ENCODE assay signal across 8 cellular contexts in genomic region chr16:84600343-84601229, GRCh38. TPM values are rescaled to one million over a fixed set of nuclear protein-coding genes. Genes with fewer than 3 reads are reported as not detected.
DNase-seq lines count a peak whose midpoint lies in the region; ATAC-seq, FAIRE-seq and TF ChIP-seq lines count a peak whose summit lies in the region.

No MANE protein-coding gene starts in this region.

- H3K27me3 ChIP-seq in mesenchymal stem cell (ENCODE audit: control insufficient read depth in 1 of 2, insufficient read depth in 1 of 2, low read length in 2 of 2), result no peaks in the 10 kb centered on the region

- peaks cover 20 to 21% of the 10 kb centered on the region in 2 experiments for H3K36me3 ChIP-seq in mesenchymal stem cell (ENCODE audit: control insufficient read depth in 1 of 2, insufficient read depth in 2 of 2, low read depth in 1 of 2, low read length in 2 of 2)

- H3K4me1 ChIP-seq in mesenchymal stem cell (ENCODE audit: control insufficient read depth, insufficient read depth, low read depth, low read length), result peaks cover 63% of the 10 kb centered on the region

- H2BK120ac ChIP-seq in mesenchymal stem cell (ENCODE audit: low read depth, low read length), result peak overlapping the region; percentile 37

- H3K27me3 Mint-ChIP-seq in IgD-negative memory B cell, result peaks cover 1% of the 10 kb centered on the region
- H3K27me3 Mint-ChIP-seq in activated naive CD4-positive, alpha-beta T cell treated with anti-CD3 and anti-CD28 coated beads, Interleukin-2, amount 50 U/mL, for 24 hours, result no peaks in the 10 kb centered on the region

- peak overlapping the region in 1 of 2 experiments; percentile 84 for H3K18ac ChIP-seq in mesenchymal stem cell (ENCODE audit: low read depth in 1 of 2, low read length in 2 of 2)

- H2AK5ac ChIP-seq in mesenchymal stem cell (ENCODE audit: low read length, severe bottlenecking), result peak overlapping the region; percentile 41

- H3K9me3 Mint-ChIP-seq in IgD-negative memory B cell, result no peaks in the 10 kb centered on the region
- no peaks in the 10 kb centered on the region for H3K9me3 Mint-ChIP-seq in activated naive CD4-positive, alpha-beta T cell treated with anti-CD3 and anti-CD28 coated beads, Interleukin-2, amount 50 U/mL, for 24 hours

- no peak overlapping the region for H3K4me2 ChIP-seq in mesenchymal stem cell (ENCODE audit: low read length, poor library complexity, severe bottlenecking)

- peak; percentile 64 for ATAC-seq in GM21447 (IDR thresholded peaks at IDR 0.05; ENCODE audit: unreplicated experiment)

- FAIRE-seq in GM12891 (lab: Jason Lieb, UNC), result peak; percentile 85

- peaks cover 7% of the 10 kb centered on the region for H3K36me3 Mint-ChIP-seq in IgD-negative memory B cell
- no peaks in the 10 kb centered on the region for H3K36me3 Mint-ChIP-seq in activated naive CD4-positive, alpha-beta T cell treated with anti-CD3 and anti-CD28 coated beads, Interleukin-2, amount 50 U/mL, for 24 hours

- H4K8ac ChIP-seq in mesenchymal stem cell (ENCODE audit: low read length), result peak overlapping the region; percentile 45

- peak overlapping the region; percentile 22 to 89 for H2BK12ac ChIP-seq in mesenchymal stem cell (ENCODE audit: low read length in 2 of 2)

- TF ChIP-seq POLR2A in GM12891 (IDR thresholded peaks at IDR 0.05; ENCODE audit: low read depth, low read length), result peak; percentile 84

- 83% methylated on average over 22 of the region's 25 CpGs for WGBS in mesenchymal stem cell

- H3K79me1 ChIP-seq in mesenchymal stem cell (replicated peaks; ENCODE audit: low read length, poor library complexity, severe bottlenecking), result peaks cover 12% of the 10 kb centered on the region

- no peak overlapping the region for H2BK15ac ChIP-seq in mesenchymal stem cell (ENCODE audit: low read depth, poor library complexity, severe bottlenecking)

- peak overlapping the region; percentile 82 to 94 (median 90) for H3K4me3 Mint-ChIP-seq in IgD-negative memory B cell
- H3K4me3 Mint-ChIP-seq in activated naive CD4-positive, alpha-beta T cell treated with anti-CD3 and anti-CD28 coated beads, Interleukin-2, amount 50 U/mL, for 24 hours, result peak overlapping the region; percentile 83

- peak overlapping the region in 1 of 2 experiments; percentile 59 for H3K4me3 ChIP-seq in mesenchymal stem cell (ENCODE audit: insufficient read depth in 1 of 2, low read depth in 1 of 2, low read length in 2 of 2)

- peak overlapping the region; percentile 95 to 98 (median 96) for H3K27ac Mint-ChIP-seq in IgD-negative memory B cell
- peak overlapping the region; percentile 96 for H3K27ac Mint-ChIP-seq in activated naive CD4-positive, alpha-beta T cell treated with anti-CD3 and anti-CD28 coated beads, Interleukin-2, amount 50 U/mL, for 24 hours

- peak overlapping the region; percentile 43 for H4K91ac ChIP-seq in mesenchymal stem cell (ENCODE audit: low read length)

- DNase-seq in GM12891 (ENCODE audit: insufficient read length, low spot score) (no peak), mesenchymal stem cell (peak; percentile 57), cerebellar nuclear complex (lab: John Stamatoyannopoulos, UW) (no peak), OCI-M2 (lab: John Stamatoyannopoulos, UW; ENCODE audit: unreplicated experiment) (no peak)
- DNase-seq in activated CD8-positive, alpha-beta memory T cell treated with anti-CD3 and anti-CD28 coated beads, Interleukin-2, amount 50 U/mL, for 4 hours, result no peak

- H3K4ac ChIP-seq in mesenchymal stem cell (ENCODE audit: low read depth in 1 of 2, low read length in 2 of 2), result peak overlapping the region in 1 of 2 experiments; percentile 75

- H2BK5ac ChIP-seq in mesenchymal stem cell (ENCODE audit: low read depth, low read length, poor library complexity, severe bottlenecking), result no peak overlapping the region

- peak overlapping the region; percentile 58 for H3K27ac ChIP-seq in mesenchymal stem cell (ENCODE audit: low read length, poor library complexity, severe bottlenecking)

- no peak overlapping the region for H3K14ac ChIP-seq in mesenchymal stem cell (ENCODE audit: low read length in 2 of 2)

- no peak overlapping the region for H3K23ac ChIP-seq in mesenchymal stem cell (ENCODE audit: low read length in 2 of 2)

- peaks cover 45 to 72% (median 63%) of the 10 kb centered on the region in 3 donors for H3K4me1 Mint-ChIP-seq in IgD-negative memory B cell
- peaks cover 85% of the 10 kb centered on the region for H3K4me1 Mint-ChIP-seq in activated naive CD4-positive, alpha-beta T cell treated with anti-CD3 and anti-CD28 coated beads, Interleukin-2, amount 50 U/mL, for 24 hours

- H2AFZ ChIP-seq in mesenchymal stem cell (ENCODE audit: low read depth, low read length), result no peak overlapping the region

- H3K9ac ChIP-seq in mesenchymal stem cell (ENCODE audit: low read length), result peak overlapping the region; percentile 85

- H3K9me3 ChIP-seq in mesenchymal stem cell (ENCODE audit: control insufficient read depth, low read length), result no peaks in the 10 kb centered on the region

TF ChIP-seq in GM12891, 5 proteins besides CTCF, POLR2A, EP300 and RAD21:
- peak; percentile 36 for TF ChIP-seq SPI1 (IDR thresholded peaks at IDR 0.05; ENCODE audit: low read depth, low read length)
- peak; percentile 50 for TF ChIP-seq TAF1 (IDR thresholded peaks at IDR 0.05; ENCODE audit: low read depth, low read length)
- TF ChIP-seq POLR2AphosphoS5 (IDR thresholded peaks at IDR 0.05; ENCODE audit: low read depth, low read length), result peak; percentile 66
- no peak for TF ChIP-seq POU2F2 (IDR thresholded peaks at IDR 0.05; ENCODE audit: low read depth, low read length)
- no peak for TF ChIP-seq PAX5 (IDR thresholded peaks at IDR 0.05; ENCODE audit: insufficient read depth, low read length, severe bottlenecking)

RNA-seq across cellular contexts. Expression of gene COTL1, which starts 17.3 kb away (rescaled TPM):
- 283 TPM for polyA plus RNA-seq in GM12891 (2012; ENCODE audit: low read depth, missing spikeins)
- polyA plus RNA-seq in IgD-negative memory B cell, result 725 TPM
- 264 TPM for polyA plus RNA-seq in mesenchymal stem cell (2013, experiment 1 of 2)
- polyA plus RNA-seq in mesenchymal stem cell (2013, experiment 2 of 2), result 251 TPM

RNA-seq across cellular contexts. Expression of gene KLHL36, which starts 47.7 kb away (rescaled TPM):
- polyA plus RNA-seq in GM12891 (2012; ENCODE audit: low read depth, missing spikeins), result 18.6 TPM
- 34.1 TPM for polyA plus RNA-seq in IgD-negative memory B cell
- 19.3 TPM for polyA plus RNA-seq in mesenchymal stem cell (2013, experiment 1 of 2)
- polyA plus RNA-seq in mesenchymal stem cell (2013, experiment 2 of 2), result 18.4 TPM
